In the genomic region with DNA sequence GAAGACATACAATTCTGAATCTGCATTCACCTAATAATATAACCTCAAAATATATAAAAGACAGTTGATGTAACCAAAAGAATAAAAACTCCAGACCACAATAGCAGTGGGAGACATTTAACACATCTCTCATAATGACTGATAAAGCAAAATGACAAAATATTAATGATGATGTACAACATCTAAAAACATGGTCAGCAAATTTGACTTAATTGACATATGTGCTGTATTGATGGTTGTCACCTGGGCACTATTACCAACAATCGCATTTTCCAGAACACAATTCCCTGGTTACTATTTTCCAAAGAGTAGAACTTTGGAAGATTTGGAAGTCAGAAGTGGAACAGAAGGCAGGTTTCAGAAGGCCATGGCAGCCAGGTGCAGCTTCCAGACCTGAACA, we compare ENCODE assay signal across 4 cellular contexts.
TF ChIP-seq lines count a peak whose summit lies in the region.

No MANE protein-coding gene starts in this region.

TF ChIP-seq in HepG2, 621 proteins besides CTCF, POLR2A, EP300 and RAD21:
- TF ChIP-seq HMGA1 (CRISPR knock-in tag; conservative IDR thresholded peaks at IDR 0.05) (no peak), CREM (IDR thresholded peaks at IDR 0.05) (no peak), CREM (CRISPR knock-in tag; IDR thresholded peaks at IDR 0.05) (no peak), ZNF33B (CRISPR knock-in tag; IDR thresholded peaks at IDR 0.05) (no peak), ZNF296 (CRISPR knock-in tag; conservative IDR thresholded peaks at IDR 0.05) (no peak), GABPB1 (CRISPR knock-in tag; IDR thresholded peaks at IDR 0.05) (no peak), ZNF513 (CRISPR knock-in tag; conservative IDR thresholded peaks at IDR 0.05) (no peak), ADNP (CRISPR knock-in tag; IDR thresholded peaks at IDR 0.05) (no peak), ARNTL (CRISPR knock-in tag; IDR thresholded peaks at IDR 0.05) (no peak), MAFK (conservative IDR thresholded peaks at IDR 0.05 in 1 of 2, IDR thresholded peaks at IDR 0.05 in 1 of 2; ENCODE audit: low read length in 2 of 2) (peak; percentile 61 to 74), ZNF446 (CRISPR knock-in tag; IDR thresholded peaks at IDR 0.05) (no peak), MAFF (IDR thresholded peaks at IDR 0.05; ENCODE audit: low read depth, low read length) (peak; percentile 77)
TF ChIP-seq in HepG2: peak in this region for 2.

TF ChIP-seq in A549, 52 proteins besides CTCF, POLR2A, EP300 and RAD21:
- TF ChIP-seq MAFK (IDR thresholded peaks at IDR 0.05; ENCODE audit: partially characterized antibody) (peak; percentile 15), CHD2 (IDR thresholded peaks at IDR 0.05; ENCODE audit: low read length, partially characterized antibody) (no peak)

TF ChIP-seq in IMR-90, 13 proteins besides CTCF, POLR2A, EP300 and RAD21:
- no peak for TF ChIP-seq RCOR1 (IDR thresholded peaks at IDR 0.05; ENCODE audit: insufficient replicate concordance, low read length)
- TF ChIP-seq CHD1 (IDR thresholded peaks at IDR 0.05; ENCODE audit: low read depth, low read length): no peak
- 0 out of 2 replicates have a peak, but pooled peaks have one; percentile 31 for TF ChIP-seq MAFK (IDR thresholded peaks at IDR 0.05; ENCODE audit: low read depth, low read length)
- no peak for TF ChIP-seq MAZ (IDR thresholded peaks at IDR 0.05; ENCODE audit: borderline replicate concordance, low read depth, low read length)
- TF ChIP-seq CEBPB (IDR thresholded peaks at IDR 0.05; ENCODE audit: low read depth, low read length): no peak
- no peak for TF ChIP-seq FOS (IDR thresholded peaks at IDR 0.05; ENCODE audit: low read depth, low read length)

TF ChIP-seq in K562, 482 proteins besides CTCF, POLR2A, EP300 and RAD21:
- TF ChIP-seq HDGF (IDR thresholded peaks at IDR 0.05): no peak
- TF ChIP-seq, protein P1, sequence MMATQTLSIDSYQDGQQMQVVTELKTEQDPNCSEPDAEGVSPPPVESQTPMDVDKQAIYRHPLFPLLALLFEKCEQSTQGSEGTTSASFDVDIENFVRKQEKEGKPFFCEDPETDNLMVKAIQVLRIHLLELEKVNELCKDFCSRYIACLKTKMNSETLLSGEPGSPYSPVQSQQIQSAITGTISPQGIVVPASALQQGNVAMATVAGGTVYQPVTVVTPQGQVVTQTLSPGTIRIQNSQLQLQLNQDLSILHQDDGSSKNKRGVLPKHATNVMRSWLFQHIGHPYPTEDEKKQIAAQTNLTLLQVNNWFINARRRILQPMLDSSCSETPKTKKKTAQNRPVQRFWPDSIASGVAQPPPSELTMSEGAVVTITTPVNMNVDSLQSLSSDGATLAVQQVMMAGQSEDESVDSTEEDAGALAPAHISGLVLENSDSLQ (IDR thresholded peaks at IDR 0.05): no peak
- TF ChIP-seq ZNF316 (IDR thresholded peaks at IDR 0.05): peak; percentile 36; the same call in 1 of the 2 replicates
